20 cellular contexts compared by ENCODE assay signal in the genomic region with DNA sequence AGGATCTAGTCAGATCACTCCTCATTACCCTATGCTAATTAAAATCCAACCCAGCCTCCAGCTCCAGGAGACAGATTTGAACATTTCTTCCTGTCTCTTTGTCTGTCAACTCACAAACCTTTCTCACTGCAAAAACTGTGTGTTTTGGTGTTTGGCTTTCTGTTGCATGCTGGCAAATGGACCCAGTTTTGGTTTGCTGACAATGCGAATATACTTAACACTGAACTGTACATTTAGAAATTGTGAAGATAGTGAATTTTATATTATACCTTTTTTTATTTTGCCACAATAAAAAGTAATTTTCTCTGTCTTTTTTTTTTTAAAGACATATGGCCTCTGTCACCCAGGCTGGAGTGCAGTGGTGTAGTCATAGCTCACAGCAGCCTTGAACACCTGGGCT.
"Had no signal": no experiment of that assay in that cellular context is flagged by ENCODE, and none has a peak within 500 bp of the region (broad histone marks: within the 10 kb centered on the region; RNA-seq: fewer than 3 reads in every experiment).

No MANE protein-coding gene starts in this region.

- H3K9me3 Mint-ChIP-seq: activated CD4-positive, alpha-beta memory T cell treated with anti-CD3 and anti-CD28 coated beads for 36 hours; activated naive CD4-positive, alpha-beta T cell treated with anti-CD3 and anti-CD28 coated beads, Interleukin-2, amount 50 U/mL, for 24 hours; memory B cell; neural crest cell had no signal

- H3K27me3 ChIP-seq: body of pancreas, cardiac muscle cell had no signal

- DNase-seq: activated effector memory CD4-positive, alpha-beta T cell treated with anti-CD3 and anti-CD28 coated beads, Interleukin-2, amount 50 U/mL, for 16 hours; activated T-cell treated with anti-CD3 and anti-CD28 coated beads for 4 hours; anterior cingulate cortex; body of pancreas; effector CD4-positive, alpha-beta T cell; heart left ventricle; left ventricle myocardium superior; mucosa of descending colon; retina; stimulated activated CD4-positive, alpha-beta T cell treated with anti-CD3 and anti-CD28 coated beads, Interleukin-12 subunit alpha, Interleukin-12 subunit beta, amount 100 ng/mL, for 4 hours; stimulated activated CD4-positive, alpha-beta T cell treated with anti-CD3 and anti-CD28 coated beads, Interleukin-4, amount 100 ng/mL, for 4 hours; stimulated activated naive CD8-positive, alpha-beta T cell treated with anti-CD3 and anti-CD28 coated beads, Interleukin-15, Interleukin-2, amounts not matched to agents 100 U/mL and 50 U/mL, for 24 hours had no signal

- H3K4me1 Mint-ChIP-seq: activated naive CD4-positive, alpha-beta T cell treated with anti-CD3 and anti-CD28 coated beads, Interleukin-2, amount 50 U/mL, for 24 hours; neural crest cell had no signal

- H3K4me3 Mint-ChIP-seq: activated CD4-positive, alpha-beta memory T cell treated with anti-CD3 and anti-CD28 coated beads for 36 hours; activated naive CD4-positive, alpha-beta T cell treated with anti-CD3 and anti-CD28 coated beads, Interleukin-2, amount 50 U/mL, for 24 hours; memory B cell; neural crest cell had no signal

- H3K36me3 ChIP-seq: cardiac muscle cell, heart left ventricle had no signal

- FAIRE-seq: endometrium, islet of Langerhans had no signal

- H3K9me3 ChIP-seq: body of pancreas, mucosa of descending colon had no signal

- H3K27ac Mint-ChIP-seq: activated CD4-positive, alpha-beta memory T cell treated with anti-CD3 and anti-CD28 coated beads for 36 hours; activated naive CD4-positive, alpha-beta T cell treated with anti-CD3 and anti-CD28 coated beads, Interleukin-2, amount 50 U/mL, for 24 hours; memory B cell; progenitor cell of endocrine pancreas had no signal

- ATAC-seq: body of pancreas, left ventricle myocardium superior, mucosa of descending colon had no signal

- H3K36me3 Mint-ChIP-seq: activated CD4-positive, alpha-beta memory T cell treated with anti-CD3 and anti-CD28 coated beads for 36 hours; memory B cell had no signal

- H3K4me3 ChIP-seq: body of pancreas, cardiac muscle cell, mucosa of descending colon had no signal

- H3K4me1 ChIP-seq: body of pancreas had no signal

- H3K27ac ChIP-seq: body of pancreas, cardiac muscle cell had no signal
